Comparison of ENCODE assay signal across 7 cellular contexts in the genomic region with DNA sequence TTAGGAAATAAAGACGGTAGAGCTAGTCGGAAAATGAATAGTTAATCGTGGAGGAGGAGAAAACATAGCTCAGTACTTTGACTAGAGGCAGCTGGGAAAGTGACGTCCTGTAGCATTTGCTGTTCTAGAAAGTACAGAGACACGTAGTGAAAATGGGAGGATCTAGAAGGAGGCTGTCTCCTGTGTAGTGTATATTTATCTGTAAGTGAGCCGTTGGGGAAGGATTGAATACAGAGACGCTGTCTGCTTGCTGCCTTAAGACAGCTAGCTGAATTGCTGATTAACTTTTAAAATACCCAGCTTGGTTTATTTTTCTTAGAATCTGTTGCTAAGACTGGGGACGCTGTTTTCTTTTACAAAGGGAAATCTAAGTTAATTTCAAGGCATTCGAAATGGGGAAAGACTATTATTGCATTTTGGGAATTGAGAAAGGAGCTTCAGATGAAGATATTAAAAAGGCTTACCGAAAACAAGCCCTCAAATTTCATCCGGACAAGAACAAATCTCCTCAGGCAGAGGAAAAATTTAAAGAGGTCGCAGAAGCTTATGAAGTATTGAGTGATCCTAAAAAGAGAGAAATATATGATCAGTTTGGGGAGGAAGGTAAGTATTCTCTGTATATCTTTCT. TPM values are rescaled to one million over a fixed set of nuclear protein-coding genes. Genes with fewer than 3 reads are reported as not detected.
DNase-seq lines count a peak whose midpoint lies in the region; ATAC-seq and TF ChIP-seq lines count a peak whose summit lies in the region.

A gene (plus strand): TSS at position 221 of the 628 bp plus-strand sequence. CDS start 172 bp downstream, at position 393.

- H3K36me3 ChIP-seq in ectodermal cell (ENCODE audit: control insufficient read depth, insufficient read depth, low read length) (no peaks in the 10 kb centered on the region), right lobe of liver (no peaks in the 10 kb centered on the region)

- POLR2A ChIA-PET in activated CD4-positive, alpha-beta T cell treated with anti-CD3 and anti-CD28 coated beads for 36 hours (lab: Charles Lee), result interaction anchor here (0.6 to 5.6 kb wide), 25 partner anchors 9 to 332 kb away, joined by 3 to 297 read pairs (median 4); a partner anchor contains a TSS

- peak within 1 kb of the TSS; percentile 99 for H3K27ac Mint-ChIP-seq in activated CD4-positive, alpha-beta T cell treated with anti-CD3 and anti-CD28 coated beads for 36 hours

- H3K27me3 Mint-ChIP-seq in activated CD4-positive, alpha-beta T cell treated with anti-CD3 and anti-CD28 coated beads for 36 hours, result no peaks in the 10 kb centered on the region

- DNase-seq in NCI-H226 (peak; percentile 95), right lobe of liver (peak; percentile 46 to 78 (median 54))
- peak; percentile 75 for DNase-seq in activated CD4-positive, alpha-beta T cell treated with anti-CD3 and anti-CD28 coated beads for 36 hours
- peak; percentile 14 to 49 for DNase-seq in stimulated activated CD4-positive, alpha-beta T cell treated with anti-CD3 and anti-CD28 coated beads, Interleukin-4, amount 100 ng/mL, for 48 hours (ENCODE audit: low read depth in 2 of 2)

- H3K27ac ChIP-seq in ectodermal cell (ENCODE audit: insufficient read depth, low read depth, low read length, poor library complexity, severe bottlenecking) (peak within 1 kb of the TSS; percentile 99), right lobe of liver (peak within 1 kb of the TSS; percentile 94 to 99 (median 95))

- H3K9me3 ChIP-seq in ectodermal cell (ENCODE audit: control insufficient read depth, low read length), result no peaks in the 10 kb centered on the region
- no peaks in the 10 kb centered on the region for H3K9me3 ChIP-seq in right lobe of liver

- intact Hi-C loops in activated CD4-positive, alpha-beta T cell treated with anti-CD3 and anti-CD28 coated beads for 36 hours (cut with DNase I, micrococcal nuclease), result loop anchor here (1.0 to 2.0 kb wide), 7 partner anchors 26 to 322 kb away; a partner anchor contains a TSS
- intact Hi-C loops in right lobe of liver (cut with DNase I), result no loop called here

- CTCF ChIA-PET in activated CD4-positive, alpha-beta T cell treated with anti-CD3 and anti-CD28 coated beads for 36 hours (lab: Charles Lee), result interaction anchor here (0.5 to 6.7 kb wide), 14 partner anchors 9 to 835 kb away, joined by 3 to 55 read pairs (median 4); a partner anchor contains a TSS

- no peaks in the 10 kb centered on the region for H3K9me3 Mint-ChIP-seq in activated CD4-positive, alpha-beta T cell treated with anti-CD3 and anti-CD28 coated beads for 36 hours (ENCODE audit: low read depth)

- WGBS in ectodermal cell, 2 experiments, result 10 to 20% methylated on average over 10 to 12 of the region's 12 CpGs
- 0% methylated on average over 12 of the region's 12 CpGs for WGBS in right lobe of liver (ENCODE audit: insufficient coverage, low coverage, low lambda C conversion rate, missing lambda C conversion rate)

- H3K4me1 Mint-ChIP-seq in activated CD4-positive, alpha-beta T cell treated with anti-CD3 and anti-CD28 coated beads for 36 hours, result peaks cover 40% of the 10 kb centered on the region

- ATAC-seq in GM18508 (IDR thresholded peaks at IDR 0.05; ENCODE audit: insufficient read depth, unreplicated experiment) (peak; percentile 97), HG02938 (IDR thresholded peaks at IDR 0.05; ENCODE audit: unreplicated experiment) (peak; percentile 98), right lobe of liver (peak; percentile 96 to 99 (median 98))
- ATAC-seq in activated CD4-positive, alpha-beta T cell treated with anti-CD3 and anti-CD28 coated beads for 36 hours, result peak; percentile 99

- H3K4me3 ChIP-seq in ectodermal cell (ENCODE audit: insufficient read depth, low read depth, low read length) (peak within 1 kb of the TSS; percentile 43), right lobe of liver (peak within 1 kb of the TSS; percentile 28 to 58 (median 52))

- peak in 1 of 4 donors; percentile 12 for TF ChIP-seq CTCF in right lobe of liver (IDR thresholded peaks at IDR 0.05)

- peak; percentile 99 for TF ChIP-seq POLR2A in right lobe of liver (IDR thresholded peaks at IDR 0.05)

- H3K4me1 ChIP-seq in ectodermal cell (ENCODE audit: control insufficient read depth, insufficient read depth, low read length) (no peaks in the 10 kb centered on the region), right lobe of liver (peaks cover 0 to 34% (median 3%) of the 10 kb centered on the region in 4 donors)

- peaks cover 3% of the 10 kb centered on the region for H3K36me3 Mint-ChIP-seq in activated CD4-positive, alpha-beta T cell treated with anti-CD3 and anti-CD28 coated beads for 36 hours (ENCODE audit: low read depth)

- H3K27me3 ChIP-seq in ectodermal cell (ENCODE audit: control insufficient read depth, insufficient read depth, low read length, poor library complexity, severe bottlenecking) (no peaks in the 10 kb centered on the region), right lobe of liver (no peaks in the 10 kb centered on the region)

- peak within 1 kb of the TSS; percentile 91 for H3K4me3 Mint-ChIP-seq in activated CD4-positive, alpha-beta T cell treated with anti-CD3 and anti-CD28 coated beads for 36 hours

RNA-seq across cellular contexts. Expression of the gene that starts here (rescaled TPM):
- total RNA-seq in activated CD4-positive, alpha-beta T cell treated with anti-CD3 and anti-CD28 coated beads for 36 hours, result 1 to 10 TPM; 8.8 to 9.8 TPM
- polyA plus RNA-seq in ectodermal cell (2013, experiment 1 of 4), result 33.8 TPM
- 28.7 TPM for polyA plus RNA-seq in ectodermal cell (2013, experiment 2 of 4)
- 24.7 TPM for polyA plus RNA-seq in ectodermal cell (2013, experiment 3 of 4)
- polyA plus RNA-seq in ectodermal cell (2013, experiment 4 of 4), result 28.1 TPM
- total RNA-seq in right lobe of liver, result 10 to 100 TPM; 10.9 to 21.7 (median 14.4) TPM

Comparison
In these comparisons a context has a peak if more than half of its experiments do, and no peak if none do; other contexts are left out.
1. Peak in every context shown above with its lines: DNase-seq, ATAC-seq, H3K4me3 ChIP-seq and H3K27ac ChIP-seq.
2. DNase-seq: peak in every context shown above with its lines; median percentile 95 in NCI-H226; 75 in activated CD4-positive, alpha-beta T cell treated with anti-CD3 and anti-CD28 coated beads for 36 hours; 54 in right lobe of liver; 32 in stimulated activated CD4-positive, alpha-beta T cell treated with anti-CD3 and anti-CD28 coated beads, Interleukin-4, amount 100 ng/mL, for 48 hours.
3. intact Hi-C loops: an anchor here in activated CD4-positive, alpha-beta T cell treated with anti-CD3 and anti-CD28 coated beads for 36 hours (1.0 to 2.0 kb wide); none called in right lobe of liver.